Comparison of ENCODE assay signal across 22 cellular contexts in the genomic region with DNA sequence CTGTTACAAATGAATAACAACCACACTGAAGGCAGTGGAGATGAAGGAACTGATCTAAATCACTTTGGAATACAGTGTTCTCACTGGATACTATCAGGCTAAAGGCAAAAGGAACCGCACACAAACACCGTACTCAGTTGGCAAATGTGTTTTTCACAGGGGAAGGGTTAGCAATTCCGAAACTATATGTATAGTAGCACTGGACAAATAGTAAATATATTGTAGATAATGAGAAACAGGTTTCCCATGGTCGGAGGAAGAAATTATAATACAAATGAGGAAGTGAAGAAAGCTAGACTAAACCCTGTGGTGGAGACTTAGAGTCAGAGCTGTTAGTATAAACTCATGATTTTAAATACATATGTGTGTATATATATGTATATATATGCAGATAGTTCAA.
A peak's percentile ranks its signal among the peaks of the same experiment; 100 is the strongest.
DNase-seq lines count a peak whose midpoint lies in the region; ATAC-seq and TF ChIP-seq lines count a peak whose summit lies in the region.
"Had no signal": no experiment of that assay in that cellular context is flagged by ENCODE, and none has a peak within 500 bp of the region (broad histone marks: within the 10 kb centered on the region; RNA-seq: fewer than 3 reads in every experiment).

No MANE protein-coding gene starts in this region.

- no peak for TF ChIP-seq CTCF in brain microvascular endothelial cell (IDR thresholded peaks at IDR 0.05; ENCODE audit: low read depth, low read length, missing control alignments)

- no peaks in the 10 kb centered on the region for H3K36me3 ChIP-seq in brain microvascular endothelial cell (replicated peaks)
- H3K36me3 ChIP-seq: colonic mucosa had no signal

- DNase-seq in KG1 (lab: John Stamatoyannopoulos, UW): peak; percentile 26
- no peak for DNase-seq in amniotic stem cell (lab: John Stamatoyannopoulos, UW)
- DNase-seq in brain microvascular endothelial cell: no peak
- DNase-seq in stimulated activated CD4-positive, alpha-beta T cell treated with anti-CD3 and anti-CD28 coated beads, Interleukin-15, amount 100 ng/mL, for 24 hours: no peak
- DNase-seq: ACHN; activated CD4-positive, alpha-beta T cell treated with anti-CD3 and anti-CD28 coated beads, Interleukin-2, amount 50 U/mL, for 1 hour; activated naive CD4-positive, alpha-beta T cell; activated T-cell treated with anti-CD3 and anti-CD28 coated beads for 4 hours; colonic mucosa; DMS79 treated with DMSO at 0.1 percent for 48 hours; hippocampal formation; kidney; mammary epithelial cell; naive thymus-derived CD4-positive, alpha-beta T cell; NCI-H2081 treated with DMSO at 0.1 percent for 48 hours; NCI-H526 treated with DMSO at 0.1 percent for 48 hours; posterior cingulate gyrus; stimulated activated CD4-positive, alpha-beta T cell treated with anti-CD3 and anti-CD28 coated beads, Interleukin-2, amount 100 ng/mL, for 48 hours had no signal

- H3K27me3 ChIP-seq in brain microvascular endothelial cell (replicated peaks): no peaks in the 10 kb centered on the region
- H3K27me3 ChIP-seq: colonic mucosa had no signal

- no peak overlapping the region for H3K27ac ChIP-seq in brain microvascular endothelial cell
- H3K27ac ChIP-seq: colonic mucosa had no signal

- peak; percentile 75 for ATAC-seq in GM18508 (IDR thresholded peaks at IDR 0.05; ENCODE audit: insufficient read depth, unreplicated experiment)
- peak; percentile 56 for ATAC-seq in GM19397 (IDR thresholded peaks at IDR 0.05; ENCODE audit: unreplicated experiment)
- ATAC-seq in HG02885 (IDR thresholded peaks at IDR 0.05; ENCODE audit: poor library complexity, unreplicated experiment): peak; percentile 71
- no peak for ATAC-seq in GM21619 (IDR thresholded peaks at IDR 0.05; ENCODE audit: unreplicated experiment)
- ATAC-seq: naive thymus-derived CD4-positive, alpha-beta T cell had no signal

- in situ Hi-C loops in brain microvascular endothelial cell (cut with HindIII; ENCODE audit: low pct_ligation_motif_present, low sequenced_read_pairs): no loop called here

- H3K4me3 ChIP-seq in brain microvascular endothelial cell (ENCODE audit: low read depth, low read length): no peak overlapping the region
- H3K4me3 ChIP-seq: colonic mucosa had no signal
